Comparison of ENCODE assay signal across 8 cellular contexts in genomic region chr12:5988659-5989116, GRCh38. TPM values are rescaled to one million over a fixed set of nuclear protein-coding genes. Genes with fewer than 3 reads are reported as not detected.
DNase-seq lines count a peak whose midpoint lies in the region; ATAC-seq and TF ChIP-seq lines count a peak whose summit lies in the region.

No MANE protein-coding gene starts in this region.

- peaks cover 2% of the 10 kb centered on the region for H3K4me1 Mint-ChIP-seq in activated CD4-positive, alpha-beta T cell treated with anti-CD3 and anti-CD28 coated beads, Interleukin-2, amount 10 ng/mL, durations not matched to agents 24 days and 14 days

- DNase-seq in DMS153 (lab: John Stamatoyannopoulos, UW), result peak; percentile 60
- DNase-seq in NCI-H226, result peak; percentile 40
- DNase-seq in activated CD4-positive, alpha-beta T cell treated with anti-CD3 and anti-CD28 coated beads, Interleukin-2, amount 10 ng/mL, durations not matched to agents 24 days and 14 days, result peak; percentile 91
- DNase-seq in colonic mucosa, result peak; percentile 69
- peak; percentile 73 to 96 for DNase-seq in left lung
- peak; percentile 72 for DNase-seq in stimulated activated CD4-positive, alpha-beta T cell treated with anti-CD3 and anti-CD28 coated beads, Interleukin-2, amount 100 ng/mL, for 48 hours

- H3K27ac ChIP-seq in HEK293 (ENCODE audit: extremely low read depth, low read depth, low read length) (no peak overlapping the region), colonic mucosa (no peak overlapping the region), left lung (no peak overlapping the region)

- peak; percentile 99 for ATAC-seq in left lung
- ATAC-seq in HG03139 (IDR thresholded peaks at IDR 0.05; ENCODE audit: unreplicated experiment), result no peak

- TF ChIP-seq CTCF in HEK293 (tag by site-specific recombination; IDR thresholded peaks at IDR 0.05) (peak; percentile 91), colonic mucosa (IDR thresholded peaks at IDR 0.05) (peak; percentile 94), left lung (IDR thresholded peaks at IDR 0.05) (peak; percentile 93 to 94)

- intact Hi-C loops in activated CD4-positive, alpha-beta T cell treated with anti-CD3 and anti-CD28 coated beads, Interleukin-2, amount 10 ng/mL, durations not matched to agents 24 days and 14 days (cut with micrococcal nuclease), result loop anchor here (1.0 kb wide), 2 partner anchors 52 to 297 kb away; no protein-coding TSS in a partner anchor
- intact Hi-C loops in colonic mucosa (cut with DNase I), result loop anchor here (2.0 to 5.0 kb wide), 2 partner anchors 50 to 294 kb away; no protein-coding TSS in a partner anchor
- intact Hi-C loops in left lung (cut with DNase I), result loop anchor here in 1 of 2 donors (10.0 kb wide), 1 partner anchor 296 kb away; no protein-coding TSS in a partner anchor

- H3K27me3 ChIP-seq in colonic mucosa (no peaks in the 10 kb centered on the region), left lung (no peaks in the 10 kb centered on the region)

- no peak overlapping the region for H3K4me3 Mint-ChIP-seq in activated CD4-positive, alpha-beta T cell treated with anti-CD3 and anti-CD28 coated beads, Interleukin-2, amount 10 ng/mL, durations not matched to agents 24 days and 14 days

- H3K36me3 ChIP-seq in HEK293 (ENCODE audit: control insufficient read depth in 2 of 2, insufficient read depth in 1 of 2, low read length in 2 of 2) (no peaks in the 10 kb centered on the region), colonic mucosa (no peaks in the 10 kb centered on the region), left lung (peaks cover 0 to 28% of the 10 kb centered on the region in 2 donors)

- H3K36me3 Mint-ChIP-seq in activated CD4-positive, alpha-beta T cell treated with anti-CD3 and anti-CD28 coated beads, Interleukin-2, amount 10 ng/mL, durations not matched to agents 24 days and 14 days (ENCODE audit: low read depth), result no peaks in the 10 kb centered on the region

- no peaks in the 10 kb centered on the region for H3K9me3 Mint-ChIP-seq in activated CD4-positive, alpha-beta T cell treated with anti-CD3 and anti-CD28 coated beads, Interleukin-2, amount 10 ng/mL, durations not matched to agents 24 days and 14 days

- no peak overlapping the region for H3K27ac Mint-ChIP-seq in activated CD4-positive, alpha-beta T cell treated with anti-CD3 and anti-CD28 coated beads, Interleukin-2, amount 10 ng/mL, durations not matched to agents 24 days and 14 days

- H3K9ac ChIP-seq in colonic mucosa (ENCODE audit: low read depth in 2 of 2, low read length in 2 of 2), result no peak overlapping the region

- CTCF ChIA-PET in HEK293 (lab: Yijun Ruan, JAX), result interaction anchor here (0.6 to 11.5 kb wide), 51 partner anchors 8 to 956 kb away, joined by 3 to 349 read pairs (median 6); partner anchors contain the start of genes CD9 and VWF

- no peaks in the 10 kb centered on the region for H3K9me3 ChIP-seq in HEK293 (ENCODE audit: control insufficient read depth, insufficient read depth, low read depth, low read length)
- H3K9me3 ChIP-seq in colonic mucosa, result no peaks in the 10 kb centered on the region
- no peaks in the 10 kb centered on the region for H3K9me3 ChIP-seq in left lung

- POLR2A ChIA-PET in HEK293 (lab: Yijun Ruan, JAX), result interaction anchor here (1.4 kb wide), 1 partner anchor 49 kb away, joined by 6 read pairs; no protein-coding TSS in a partner anchor

- no peak overlapping the region for H3K4me3 ChIP-seq in HEK293 (ENCODE audit: low read depth, low read length)
- no peak overlapping the region for H3K4me3 ChIP-seq in colonic mucosa
- H3K4me3 ChIP-seq in left lung, result no peak overlapping the region

- H3K4me1 ChIP-seq in HEK293 (ENCODE audit: control insufficient read depth, insufficient read depth, low read length) (no peaks in the 10 kb centered on the region), colonic mucosa (no peaks in the 10 kb centered on the region), left lung (no peaks in the 10 kb centered on the region)

- peaks cover 3% of the 10 kb centered on the region for H3K27me3 Mint-ChIP-seq in activated CD4-positive, alpha-beta T cell treated with anti-CD3 and anti-CD28 coated beads, Interleukin-2, amount 10 ng/mL, durations not matched to agents 24 days and 14 days

TF ChIP-seq in HEK293, 187 proteins besides CTCF, POLR2A, EP300 and RAD21:
- no peak for TF ChIP-seq ZNF518A (tag by site-specific recombination; conservative IDR thresholded peaks at IDR 0.05; ENCODE audit: low read depth)
- TF ChIP-seq ZNF184 (tag by site-specific recombination; IDR thresholded peaks at IDR 0.05), result 0 out of 2 replicates have a peak, but pooled peaks have one; percentile 26
- TF ChIP-seq ZNF146 (tag by site-specific recombination; IDR thresholded peaks at IDR 0.05), result no peak
- peak; percentile 80 for TF ChIP-seq ZNF335 (tag by site-specific recombination; conservative IDR thresholded peaks at IDR 0.05)
- TF ChIP-seq ZNF501 (tag by site-specific recombination; IDR thresholded peaks at IDR 0.05), result no peak
- TF ChIP-seq ZNF561 (tag by site-specific recombination; IDR thresholded peaks at IDR 0.05; ENCODE audit: borderline replicate concordance), result no peak
- TF ChIP-seq GLI4 (tag by site-specific recombination; IDR thresholded peaks at IDR 0.05), result 0 out of 2 replicates have a peak, but pooled peaks have one; percentile 41
- peak; percentile 99 for TF ChIP-seq ZBTB20 (tag by site-specific recombination; IDR thresholded peaks at IDR 0.05)
- peak; percentile 41 for TF ChIP-seq ZBTB48 (tag by site-specific recombination; IDR thresholded peaks at IDR 0.05)
- peak; percentile 83 for TF ChIP-seq ZNF2 (tag by site-specific recombination; IDR thresholded peaks at IDR 0.05)
- TF ChIP-seq ZNF76 (tag by site-specific recombination; IDR thresholded peaks at IDR 0.05; ENCODE audit: borderline replicate concordance, low read depth), result no peak
- TF ChIP-seq ZNF324 (tag by site-specific recombination; IDR thresholded peaks at IDR 0.05), result 0 out of 2 replicates have a peak, but pooled peaks have one; percentile 30
- peak; percentile 98 for TF ChIP-seq ZNF654 (tag by site-specific recombination; IDR thresholded peaks at IDR 0.05; ENCODE audit: low read depth)
- TF ChIP-seq ZBTB17 (tag by site-specific recombination; IDR thresholded peaks at IDR 0.05), result peak; percentile 92
- TF ChIP-seq ZIC2 (tag by site-specific recombination; IDR thresholded peaks at IDR 0.05), result peak; percentile 31; the same call in 1 of the 2 replicates
- peak; percentile 73 for TF ChIP-seq ZNF660 (tag by site-specific recombination; IDR thresholded peaks at IDR 0.05)
- TF ChIP-seq ZSCAN30 (tag by site-specific recombination; IDR thresholded peaks at IDR 0.05), result peak; percentile 60; the same call in 1 of the 2 replicates
- TF ChIP-seq ZNF600 (tag by site-specific recombination; IDR thresholded peaks at IDR 0.05), result peak; percentile 83

RNA-seq across cellular contexts. Expression of gene ANO2, which starts 43.6 kb away (rescaled TPM):
- total RNA-seq in activated CD4-positive, alpha-beta T cell treated with anti-CD3 and anti-CD28 coated beads, Interleukin-2, amount 10 ng/mL, durations not matched to agents 24 days and 14 days, result not detected in 2 replicates
- total RNA-seq in colonic mucosa (1 to 10 TPM; 1.1 to 2.2 TPM), left lung (10 to 100 TPM in 1 of 2 donors, 1 to 10 TPM in 1; 9.6 to 10.5 TPM)

Comparison
In these comparisons a context has a peak if more than half of its experiments do, and no peak if none do; other contexts are left out.
1. DNase-seq: peak in every context shown above with its lines; median percentile 91 in activated CD4-positive, alpha-beta T cell treated with anti-CD3 and anti-CD28 coated beads, Interleukin-2, amount 10 ng/mL, durations not matched to agents 24 days and 14 days; 84 in left lung; 72 in stimulated activated CD4-positive, alpha-beta T cell treated with anti-CD3 and anti-CD28 coated beads, Interleukin-2, amount 100 ng/mL, for 48 hours; 69 in colonic mucosa; 60 in DMS153; 40 in NCI-H226.